28 cellular contexts compared by ENCODE assay signal in the genomic region with DNA sequence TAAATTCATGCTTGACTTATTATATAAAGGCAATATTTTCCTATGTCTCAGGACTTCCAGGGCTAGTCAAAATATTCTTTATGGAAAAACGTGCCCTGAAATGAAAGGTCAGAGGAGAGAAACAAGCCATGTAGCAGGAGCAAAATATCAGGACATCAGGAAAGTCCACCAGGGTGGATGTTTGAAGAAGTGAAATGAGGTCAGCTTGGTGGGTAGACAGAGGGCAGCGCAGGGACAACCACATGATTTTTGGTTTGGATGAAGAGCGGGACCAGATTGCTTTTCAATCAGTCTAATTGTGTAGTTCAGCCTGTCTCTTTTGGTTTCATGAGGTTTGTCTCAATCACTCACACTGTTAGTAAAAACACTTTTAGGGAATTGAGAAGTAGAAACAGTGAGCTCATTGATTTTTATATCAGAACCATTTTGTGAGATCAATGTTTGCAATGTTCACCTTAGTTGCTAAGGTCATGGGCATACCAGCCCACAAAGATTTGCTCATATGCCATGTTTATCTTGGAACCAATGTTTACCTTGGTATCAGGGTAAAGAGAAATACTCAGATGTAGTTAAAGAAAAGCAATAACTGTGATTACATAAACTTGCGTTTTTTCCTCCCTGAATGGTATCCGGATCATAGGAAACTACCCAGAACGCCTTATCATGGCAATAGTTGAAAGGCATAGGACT. TPM values are rescaled to one million over a fixed set of nuclear protein-coding genes. Genes with fewer than 3 reads are reported as not detected.
"Had no signal": no experiment of that assay in that cellular context is flagged by ENCODE, and none has a peak within 500 bp of the region (broad histone marks: within the 10 kb centered on the region; RNA-seq: fewer than 3 reads in every experiment).

No MANE protein-coding gene starts in this region.

- H3K4me3 Mint-ChIP-seq: activated CD8-positive, alpha-beta memory T cell treated with anti-CD3 and anti-CD28 coated beads, Interleukin-2, amount 10 ng/mL, durations not matched to agents 7 days and 5 days; activated CD8-positive, alpha-beta T cell treated with anti-CD3 and anti-CD28 coated beads, Interleukin-2, amount 10 ng/mL, durations not matched to agents 7 days and 5 days; activated naive CD8-positive, alpha-beta T cell; dendritic cell treated with granulocyte-macrophage colony-stimulating factor and Interleukin-4, amounts not matched to agents 40 ng/mL and 50 ng/mL, for 4 days; naive thymus-derived CD4-positive, alpha-beta T cell had no signal

- H3K27ac ChIP-seq: adrenal gland, brain microvascular endothelial cell, esophagus squamous epithelium, heart right ventricle, left ventricle myocardium inferior, parathyroid adenoma, spleen, suprapubic skin, tibial artery had no signal

- H3K79me2 ChIP-seq: parathyroid adenoma had no signal

- H3K27ac Mint-ChIP-seq: activated CD8-positive, alpha-beta memory T cell treated with anti-CD3 and anti-CD28 coated beads, Interleukin-2, amount 10 ng/mL, durations not matched to agents 7 days and 5 days; activated CD8-positive, alpha-beta T cell treated with anti-CD3 and anti-CD28 coated beads, Interleukin-2, amount 10 ng/mL, durations not matched to agents 7 days and 5 days; activated naive CD8-positive, alpha-beta T cell; activated T-helper 2 cell treated with anti-CD3 and anti-CD28 coated beads, Interferon-gamma antibody, Interleukin-2, Interleukin-4, amounts not matched to agents 10 μg/mL and 5 μg/mL and 100 μg/mL, durations not matched to agents 14 hours and 24 hours and 36 hours; dendritic cell treated with granulocyte-macrophage colony-stimulating factor and Interleukin-4, amounts not matched to agents 40 ng/mL and 50 ng/mL, for 4 days; naive thymus-derived CD4-positive, alpha-beta T cell had no signal

- H3K27me3 ChIP-seq: adrenal gland, brain microvascular endothelial cell, esophagus squamous epithelium, spleen, suprapubic skin, tibial artery had no signal

- H3K36me3 Mint-ChIP-seq: activated CD8-positive, alpha-beta memory T cell treated with anti-CD3 and anti-CD28 coated beads, Interleukin-2, amount 10 ng/mL, durations not matched to agents 7 days and 5 days; activated naive CD8-positive, alpha-beta T cell had no signal

- ATAC-seq: activated CD8-positive, alpha-beta memory T cell treated with anti-CD3 and anti-CD28 coated beads, Interleukin-2, amount 10 ng/mL, durations not matched to agents 7 days and 5 days; activated CD8-positive, alpha-beta T cell treated with anti-CD3 and anti-CD28 coated beads, Interleukin-2, amount 10 ng/mL, durations not matched to agents 7 days and 5 days; heart right ventricle; naive thymus-derived CD4-positive, alpha-beta T cell; right cardiac atrium had no signal

- H3K9me3 Mint-ChIP-seq: activated T-helper 2 cell treated with anti-CD3 and anti-CD28 coated beads, Interferon-gamma antibody, Interleukin-2, Interleukin-4, amounts not matched to agents 10 μg/mL and 5 μg/mL and 100 μg/mL, durations not matched to agents 14 hours and 24 hours and 36 hours; dendritic cell treated with granulocyte-macrophage colony-stimulating factor and Interleukin-4, amounts not matched to agents 40 ng/mL and 50 ng/mL, for 4 days; naive thymus-derived CD4-positive, alpha-beta T cell had no signal

- H3K4me3 ChIP-seq: adrenal gland, esophagus squamous epithelium, heart right ventricle, left ventricle myocardium inferior, spleen, suprapubic skin, tibial artery had no signal

- H3K27me3 Mint-ChIP-seq: activated CD8-positive, alpha-beta memory T cell treated with anti-CD3 and anti-CD28 coated beads, Interleukin-2, amount 10 ng/mL, durations not matched to agents 7 days and 5 days; dendritic cell treated with granulocyte-macrophage colony-stimulating factor and Interleukin-4, amounts not matched to agents 40 ng/mL and 50 ng/mL, for 4 days had no signal

- H3K36me3 ChIP-seq: adrenal gland, brain microvascular endothelial cell, esophagus squamous epithelium, heart right ventricle, left ventricle myocardium inferior, spleen, suprapubic skin, tibial artery had no signal

- H3K9me3 ChIP-seq: adrenal gland, esophagus squamous epithelium, heart right ventricle, left ventricle myocardium inferior, spleen, suprapubic skin, tibial artery had no signal

- H3K4me1 ChIP-seq: adrenal gland, left ventricle myocardium inferior, parathyroid adenoma had no signal

- H3K9ac ChIP-seq: parathyroid adenoma had no signal

- DNase-seq: activated CD4-positive, alpha-beta T cell treated with anti-CD3 and anti-CD28 coated beads for 1 hour; activated CD8-positive, alpha-beta memory T cell treated with anti-CD3 and anti-CD28 coated beads, Interleukin-2, amount 10 ng/mL, durations not matched to agents 7 days and 5 days; activated CD8-positive, alpha-beta T cell treated with anti-CD3 and anti-CD28 coated beads, Interleukin-2, amount 10 ng/mL, durations not matched to agents 7 days and 5 days; activated T-cell treated with anti-CD3 and anti-CD28 coated beads, Interleukin-2, amount 50 U/mL, for 48 hours; adrenal gland; aorta; brain microvascular endothelial cell; central memory CD4-positive, alpha-beta T cell; esophagus squamous epithelium; foreskin melanocyte; heart right ventricle; left ventricle myocardium inferior; midbrain; naive thymus-derived CD4-positive, alpha-beta T cell; right cardiac atrium; spleen; stimulated activated naive CD4-positive, alpha-beta T cell; T-helper 2 cell; tibial artery had no signal

RNA-seq across cellular contexts. Expression of a gene that starts 32.1 kb away (rescaled TPM):
- total RNA-seq: activated CD8-positive, alpha-beta memory T cell treated with anti-CD3 and anti-CD28 coated beads, Interleukin-2, amount 10 ng/mL, durations not matched to agents 7 days and 5 days; activated CD8-positive, alpha-beta T cell treated with anti-CD3 and anti-CD28 coated beads, Interleukin-2, amount 10 ng/mL, durations not matched to agents 7 days and 5 days; activated T-helper 2 cell treated with anti-CD3 and anti-CD28 coated beads, Interferon-gamma antibody, Interleukin-2, Interleukin-4, amounts not matched to agents 10 μg/mL and 5 μg/mL and 100 μg/mL, durations not matched to agents 14 hours and 24 hours and 36 hours; aorta; esophagus squamous epithelium; glomerular endothelial cell; heart right ventricle; left ventricle myocardium inferior; lung microvascular endothelial cell; naive thymus-derived CD4-positive, alpha-beta T cell; right cardiac atrium; spleen; suprapubic skin; ureter had no signal
- polyA plus RNA-seq: heart right ventricle; naive thymus-derived CD4-positive, alpha-beta T cell; neural cell; right cardiac atrium had no signal

RNA-seq across cellular contexts. Expression of a gene that starts 49.4 kb away (rescaled TPM):
- total RNA-seq: activated CD8-positive, alpha-beta memory T cell treated with anti-CD3 and anti-CD28 coated beads, Interleukin-2, amount 10 ng/mL, durations not matched to agents 7 days and 5 days; activated CD8-positive, alpha-beta T cell treated with anti-CD3 and anti-CD28 coated beads, Interleukin-2, amount 10 ng/mL, durations not matched to agents 7 days and 5 days; activated T-helper 2 cell treated with anti-CD3 and anti-CD28 coated beads, Interferon-gamma antibody, Interleukin-2, Interleukin-4, amounts not matched to agents 10 μg/mL and 5 μg/mL and 100 μg/mL, durations not matched to agents 14 hours and 24 hours and 36 hours; adrenal gland; aorta; esophagus squamous epithelium; glomerular endothelial cell; lung microvascular endothelial cell; naive thymus-derived CD4-positive, alpha-beta T cell; spleen; suprapubic skin; ureter had no signal
- polyA plus RNA-seq: adrenal gland; aorta; naive thymus-derived CD4-positive, alpha-beta T cell; neural cell; spleen had no signal

RNA-seq across cellular contexts. Expression of a gene that starts 53.8 kb away (rescaled TPM):
- total RNA-seq: activated CD8-positive, alpha-beta memory T cell treated with anti-CD3 and anti-CD28 coated beads, Interleukin-2, amount 10 ng/mL, durations not matched to agents 7 days and 5 days; activated CD8-positive, alpha-beta T cell treated with anti-CD3 and anti-CD28 coated beads, Interleukin-2, amount 10 ng/mL, durations not matched to agents 7 days and 5 days; activated T-helper 2 cell treated with anti-CD3 and anti-CD28 coated beads, Interferon-gamma antibody, Interleukin-2, Interleukin-4, amounts not matched to agents 10 μg/mL and 5 μg/mL and 100 μg/mL, durations not matched to agents 14 hours and 24 hours and 36 hours; aorta; glomerular endothelial cell; heart right ventricle; left ventricle myocardium inferior; lung microvascular endothelial cell; naive thymus-derived CD4-positive, alpha-beta T cell; right cardiac atrium; spleen; suprapubic skin; ureter had no signal
- polyA plus RNA-seq: naive thymus-derived CD4-positive, alpha-beta T cell; neural cell; right cardiac atrium had no signal
